Comparison of ENCODE assay signal across 1 cellular context in genomic region chr10:114173680-114174461, GRCh38.
TF ChIP-seq lines count a peak whose summit lies in the region.

Gene CCDC186, minus strand, starts transcription at chr10:114174203. Its CDS starts 10,935 bp downstream, at chr10:114163268.

TF ChIP-seq in HepG2, 621 proteins besides CTCF, POLR2A, EP300 and RAD21 (continued from another document and continues in another):
- TF ChIP-seq GMEB2 (CRISPR knock-in tag; IDR thresholded peaks at IDR 0.05; ENCODE audit: low read depth) (no peak), CBX5 (CRISPR knock-in tag; IDR thresholded peaks at IDR 0.05; ENCODE audit: borderline replicate concordance) (0 out of 2 replicates have a peak, but pooled peaks have one; percentile 48), ZNF232 (CRISPR knock-in tag; IDR thresholded peaks at IDR 0.05; ENCODE audit: borderline replicate concordance) (peak; percentile 0; the same call in 1 of the 2 replicates), FOXO4 (CRISPR knock-in tag; conservative IDR thresholded peaks at IDR 0.05) (no peak), ZNF891 (CRISPR knock-in tag; IDR thresholded peaks at IDR 0.05) (peak; percentile 80; the same call in 1 of the 2 replicates), ZFP36L2 (CRISPR knock-in tag; IDR thresholded peaks at IDR 0.05) (no peak), ZFP90 (CRISPR knock-in tag; IDR thresholded peaks at IDR 0.05; ENCODE audit: borderline replicate concordance) (peak; percentile 76; the same call in 1 of the 2 replicates), ZBTB25 (CRISPR knock-in tag; IDR thresholded peaks at IDR 0.05) (peak; percentile 71), NFIC (IDR thresholded peaks at IDR 0.05; ENCODE audit: low read length) (no peak), CHCHD3 (CRISPR knock-in tag; IDR thresholded peaks at IDR 0.05) (no peak), PHF21A (CRISPR knock-in tag; IDR thresholded peaks at IDR 0.05) (no peak), HNF4A (CRISPR knock-in tag; IDR thresholded peaks at IDR 0.05) (peak; percentile 35; the same call in 1 of the 2 replicates), HMGXB3 (CRISPR knock-in tag; IDR thresholded peaks at IDR 0.05; ENCODE audit: borderline replicate concordance) (peak; percentile 18; the same call in 1 of the 2 replicates), PATZ1 (CRISPR knock-in tag; IDR thresholded peaks at IDR 0.05) (peak; percentile 46; the same call in 1 of the 2 replicates), DDIT3 (CRISPR knock-in tag; IDR thresholded peaks at IDR 0.05) (no peak), STAG1 (CRISPR knock-in tag; IDR thresholded peaks at IDR 0.05) (no peak), MEF2D (CRISPR knock-in tag; IDR thresholded peaks at IDR 0.05) (no peak; the same call in 1 of the 2 replicates), CREBL2 (CRISPR knock-in tag; IDR thresholded peaks at IDR 0.05; ENCODE audit: borderline replicate concordance) (0 out of 2 replicates have a peak, but pooled peaks have one; percentile 66), ATF4 (CRISPR knock-in tag; IDR thresholded peaks at IDR 0.05) (no peak), DNMT3B (CRISPR knock-in tag; conservative IDR thresholded peaks at IDR 0.05) (no peak), ZSCAN5A (CRISPR knock-in tag; IDR thresholded peaks at IDR 0.05; ENCODE audit: borderline replicate concordance) (no peak), ATF1 (CRISPR knock-in tag; IDR thresholded peaks at IDR 0.05) (peak; percentile 60), ZSCAN25 (CRISPR knock-in tag; IDR thresholded peaks at IDR 0.05) (no peak), ZNF281 (CRISPR knock-in tag; IDR thresholded peaks at IDR 0.05; ENCODE audit: borderline replicate concordance) (no peak), KDM1A (CRISPR knock-in tag; IDR thresholded peaks at IDR 0.05) (no peak), RFX5 (IDR thresholded peaks at IDR 0.05; ENCODE audit: low read depth, low read length) (peak; percentile 91), SIN3A (IDR thresholded peaks at IDR 0.05; ENCODE audit: borderline replicate concordance, low read depth, low read length) (peak; percentile 91), HNF1A (IDR thresholded peaks at IDR 0.05; ENCODE audit: low read depth) (no peak), HNF1A (CRISPR knock-in tag; IDR thresholded peaks at IDR 0.05; ENCODE audit: borderline replicate concordance) (no peak), THRA (CRISPR knock-in tag; IDR thresholded peaks at IDR 0.05; ENCODE audit: borderline replicate concordance) (0 out of 2 replicates have a peak, but pooled peaks have one; percentile 19), ZNF839 (CRISPR knock-in tag; IDR thresholded peaks at IDR 0.05; ENCODE audit: borderline replicate concordance) (peak; percentile 25; the same call in 1 of the 2 replicates), CCDC6 (CRISPR knock-in tag; IDR thresholded peaks at IDR 0.05) (no peak; the same call in 1 of the 2 replicates), ZNF446 (CRISPR knock-in tag; IDR thresholded peaks at IDR 0.05) (no peak)
